8 cellular contexts compared by ENCODE assay signal in genomic region chr17:78737332-78737731, GRCh38. TPM values are rescaled to one million over a fixed set of nuclear protein-coding genes. Genes with fewer than 3 reads are reported as not detected.
DNase-seq lines count a peak whose midpoint lies in the region; ATAC-seq, FAIRE-seq and TF ChIP-seq lines count a peak whose summit lies in the region.

No MANE protein-coding gene starts in this region.

- FAIRE-seq in kidney (lab: Jason Lieb, UNC): no peak

- H3K9me3 Mint-ChIP-seq in activated CD4-positive, alpha-beta memory T cell treated with anti-CD3 and anti-CD28 coated beads for 36 hours: no peaks in the 10 kb centered on the region

- no peaks in the 10 kb centered on the region for H3K27me3 ChIP-seq in BJ (ENCODE audit: control insufficient read depth, insufficient read depth, low read length)
- no peaks in the 10 kb centered on the region for H3K27me3 ChIP-seq in left lung

- H3K4me3 Mint-ChIP-seq in activated CD4-positive, alpha-beta memory T cell treated with anti-CD3 and anti-CD28 coated beads for 36 hours: peak overlapping the region; percentile 82

- CTCF ChIA-PET in BJ (lab: Yijun Ruan, JAX): interaction anchor here (1.0 to 1.2 kb wide), 3 partner anchors 12 to 240 kb away, joined by 3 to 4 read pairs (median 3); no protein-coding TSS in a partner anchor
- CTCF ChIA-PET in activated CD4-positive, alpha-beta memory T cell treated with anti-CD3 and anti-CD28 coated beads for 36 hours (lab: Charles Lee): interaction anchor here (0.6 to 4.8 kb wide), 5 partner anchors 10 to 240 kb away, joined by 3 to 35 read pairs (median 10); no protein-coding TSS in a partner anchor

- no peak for ATAC-seq in left lung
- ATAC-seq in HG03175 (IDR thresholded peaks at IDR 0.05; ENCODE audit: unreplicated experiment): no peak
- no peak for ATAC-seq in GM18519 (IDR thresholded peaks at IDR 0.05; ENCODE audit: low FRiP score, unreplicated experiment)

- peak overlapping the region; percentile 94 for H3K27ac Mint-ChIP-seq in activated CD4-positive, alpha-beta memory T cell treated with anti-CD3 and anti-CD28 coated beads for 36 hours

- no peaks in the 10 kb centered on the region for H3K9me3 ChIP-seq in left lung
- H3K9me3 ChIP-seq in kidney (ENCODE audit: control insufficient read depth in 1 of 2, low read length in 2 of 2): no peaks in the 10 kb centered on the region

- POLR2A ChIA-PET in BJ (lab: Charles Lee): interaction anchor here (0.7 kb wide), 1 partner anchor 21 kb away, joined by 5 read pairs; no protein-coding TSS in a partner anchor
- POLR2A ChIA-PET in activated CD4-positive, alpha-beta memory T cell treated with anti-CD3 and anti-CD28 coated beads for 36 hours (lab: Charles Lee): interaction anchor here (1.0 to 4.6 kb wide), 9 partner anchors 10 to 43 kb away, joined by 3 to 27 read pairs (median 4); no protein-coding TSS in a partner anchor

- TF ChIP-seq CTCF in BJ (IDR thresholded peaks at IDR 0.05; ENCODE audit: insufficient read depth, low read depth, low read length): no peak
- TF ChIP-seq CTCF in left lung (IDR thresholded peaks at IDR 0.05): no peak
- no peak for TF ChIP-seq CTCF in kidney (IDR thresholded peaks at IDR 0.05; ENCODE audit: borderline replicate concordance, extremely low read depth, insufficient read depth)

- DNase-seq in BJ (ENCODE audit: low read depth) (peak; percentile 44), HT1080 (ENCODE audit: low read depth) (peak; percentile 56), left lung (no peak), GDM1 (lab: John Stamatoyannopoulos, UW) (no peak), kidney (no peak)
- DNase-seq in activated CD4-positive, alpha-beta memory T cell treated with anti-CD3 and anti-CD28 coated beads for 36 hours: no peak

- no peaks in the 10 kb centered on the region for H3K27me3 Mint-ChIP-seq in activated CD4-positive, alpha-beta memory T cell treated with anti-CD3 and anti-CD28 coated beads for 36 hours

- no peak overlapping the region for H3K4me3 ChIP-seq in BJ (ENCODE audit: low read depth, low read length)
- H3K4me3 ChIP-seq in left lung: peak overlapping the region; percentile 41 to 57
- peak overlapping the region in 1 of 2 donors; percentile 52 for H3K4me3 ChIP-seq in kidney (ENCODE audit: low read length in 2 of 2)

- peaks cover 13% of the 10 kb centered on the region for H3K36me3 Mint-ChIP-seq in activated CD4-positive, alpha-beta memory T cell treated with anti-CD3 and anti-CD28 coated beads for 36 hours

- peak overlapping the region in 1 of 2 donors; percentile 25 for H3K9ac ChIP-seq in kidney (ENCODE audit: low read length in 2 of 2)

- H3K4me1 Mint-ChIP-seq in activated CD4-positive, alpha-beta memory T cell treated with anti-CD3 and anti-CD28 coated beads for 36 hours (ENCODE audit: low read depth): peaks cover 90% of the 10 kb centered on the region

- H3K4me1 ChIP-seq in left lung: peaks cover 5 to 87% of the 10 kb centered on the region in 2 donors
- peaks cover 20 to 22% of the 10 kb centered on the region in 2 donors for H3K4me1 ChIP-seq in kidney (ENCODE audit: control insufficient read depth in 1 of 2, insufficient read depth in 1 of 2, low read depth in 1 of 2, low read length in 2 of 2)

- no peaks in the 10 kb centered on the region for H3K36me3 ChIP-seq in BJ (ENCODE audit: control insufficient read depth, insufficient read depth, low read length)
- H3K36me3 ChIP-seq in left lung: no peaks in the 10 kb centered on the region
- H3K36me3 ChIP-seq in kidney (ENCODE audit: control insufficient read depth in 1 of 2, insufficient read depth in 2 of 2, low read length in 2 of 2): no peaks in the 10 kb centered on the region

- H3K27ac ChIP-seq in left lung: peak overlapping the region; percentile 88 to 89
- H3K27ac ChIP-seq in kidney (ENCODE audit: low read depth in 2 of 2, low read length in 2 of 2): no peak overlapping the region

- intact Hi-C loops in activated CD4-positive, alpha-beta memory T cell treated with anti-CD3 and anti-CD28 coated beads for 36 hours (cut with micrococcal nuclease): loop anchor here (2.0 to 5.0 kb wide), 2 partner anchors 19 to 40 kb away; no protein-coding TSS in a partner anchor
- intact Hi-C loops in left lung (cut with DNase I): no loop called here
- intact Hi-C loops in kidney (cut with DNase I): no loop called here

RNA-seq across cellular contexts. Expression of gene CYTH1, which starts 44.7 kb away (rescaled TPM):
- polyA plus RNA-seq in BJ (2011; rRNA removed) (9.3 and 12.8 TPM in 2 replicates), kidney (ENCODE audit: insufficient read depth, low read depth, low replicate concordance) (25.3 TPM)
- polyA minus RNA-seq in BJ (2011; rRNA and poly(A)+ RNA removed): 4.6 and 5.8 TPM in 2 replicates
- 13.4 and 14.0 TPM in 2 replicates for total RNA-seq in HT1080 (2014; rRNA removed; shearing (Covaris generic))
- polyA plus RNA-seq in HT1080 (2015; cell fraction: cytosol; rRNA removed): 17.1 and 18.0 TPM in 2 replicates
- 41.3 and 42.2 TPM in 2 replicates for polyA plus RNA-seq in HT1080 (2015; cell fraction: nucleus; rRNA removed)
- 100 to 1,000 TPM; 184 to 204 TPM for total RNA-seq in activated CD4-positive, alpha-beta memory T cell treated with anti-CD3 and anti-CD28 coated beads for 36 hours
- total RNA-seq in left lung (10 to 100 TPM; 65.1 to 96.1 TPM), kidney (59.7 TPM)

Comparison
In these comparisons a context has a peak if more than half of its experiments do, and no peak if none do; other contexts are left out.
1. DNase-seq: peak in BJ (single experiment) and HT1080 (single experiment); none in activated CD4-positive, alpha-beta memory T cell treated with anti-CD3 and anti-CD28 coated beads for 36 hours (single experiment), left lung (0 of 2), GDM1 (single experiment) and kidney (single experiment).
2. H3K27ac ChIP-seq: peak in left lung (2 of 2); none in kidney (0 of 2).